Comparison of ENCODE assay signal across 8 cellular contexts in the genomic region with DNA sequence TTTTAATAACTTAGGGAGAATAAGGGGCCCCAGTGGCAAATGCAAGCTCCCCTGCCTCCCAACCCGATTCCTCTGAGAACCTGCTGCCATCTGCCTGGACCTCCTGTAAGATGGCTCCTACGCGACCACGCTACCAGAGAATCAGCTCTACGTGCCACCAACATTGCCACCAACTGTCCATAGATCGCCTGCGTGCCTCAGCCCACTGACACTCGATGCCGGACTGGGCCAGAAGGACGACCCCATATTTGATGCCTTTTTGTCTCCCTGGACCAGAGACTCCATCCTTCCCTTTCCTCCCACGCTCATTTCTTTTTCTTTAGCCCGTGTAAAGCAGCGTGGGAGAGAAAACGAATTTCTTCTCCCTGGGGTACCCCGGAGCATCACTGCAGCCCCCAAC. TPM values are rescaled to one million over a fixed set of nuclear protein-coding genes. Genes with fewer than 3 reads are reported as not detected.
DNase-seq lines count a peak whose midpoint lies in the region; ATAC-seq and TF ChIP-seq lines count a peak whose summit lies in the region.

No MANE protein-coding gene starts in this region.

- no peak for DNase-seq in AG10803 (ENCODE audit: low read depth)
- peak; percentile 47 to 59 for DNase-seq in NCI-H526 (lab: John Stamatoyannopoulos, UW)
- DNase-seq in astrocyte of the cerebellum (ENCODE audit: low read depth) = no peak
- no peak for DNase-seq in immature natural killer cell
- peak; percentile 15 for DNase-seq in stimulated activated CD4-positive, alpha-beta T cell treated with anti-CD3 and anti-CD28 coated beads, Interleukin-4, amount 100 ng/mL, for 1 hour

- peak; percentile 4 for ATAC-seq in GM18508 (IDR thresholded peaks at IDR 0.05; ENCODE audit: insufficient read depth, unreplicated experiment)
- ATAC-seq in HG03060 (IDR thresholded peaks at IDR 0.05; ENCODE audit: low read depth, unreplicated experiment) = peak; percentile 15
- no peak for ATAC-seq in activated CD4-positive, CD25-positive, alpha-beta regulatory T cell treated with anti-CD3 and anti-CD28 coated beads, Interleukin-2, amount 50 U/mL, for 24 hours

- peaks cover 0 to 4% (median 0%) of the 10 kb centered on the region in 3 donors for H3K36me3 Mint-ChIP-seq in immature natural killer cell

- peaks cover 0 to 7% (median 3%) of the 10 kb centered on the region in 3 donors for H3K27me3 Mint-ChIP-seq in immature natural killer cell (ENCODE audit: low read depth in 3 of 3)

- H3K4me3 ChIP-seq in AG10803 (ENCODE audit: low read length) = peak overlapping the region; percentile 86
- peak overlapping the region; percentile 68 for H3K4me3 ChIP-seq in astrocyte of the cerebellum (ENCODE audit: low read depth, low read length)

- TF ChIP-seq CTCF in AG10803 (conservative IDR thresholded peaks at IDR 0.05; ENCODE audit: low read length) (no peak), astrocyte of the cerebellum (IDR thresholded peaks at IDR 0.05; ENCODE audit: low read depth, low read length, missing control alignments) (no peak)

- H3K4me3 Mint-ChIP-seq in immature natural killer cell = peak overlapping the region; percentile 87 to 90 (median 89)

- H3K27ac Mint-ChIP-seq in immature natural killer cell = peak overlapping the region; percentile 53 to 84 (median 75)

- in situ Hi-C loops in astrocyte of the cerebellum (cut with HindIII; ENCODE audit: low sequenced_read_pairs) = no loop called here

- peaks cover 27 to 32% of the 10 kb centered on the region in 2 donors for H3K4me1 Mint-ChIP-seq in immature natural killer cell

- no peaks in the 10 kb centered on the region for H3K9me3 Mint-ChIP-seq in immature natural killer cell

RNA-seq across cellular contexts. Expression of a gene that starts 0.6 kb away (rescaled TPM):
- 10 to 100 TPM in 1 of 3 donors, 1 to 10 TPM in 2; 3.5 to 10.3 (median 5.7) TPM for polyA plus RNA-seq in immature natural killer cell

RNA-seq across cellular contexts. Expression of a gene that starts 0.6 kb away (rescaled TPM):
- polyA plus RNA-seq in immature natural killer cell = not detected

Comparison
In these comparisons a context has a peak if more than half of its experiments do, and no peak if none do; other contexts are left out.
1. DNase-seq: peak in NCI-H526 (2 of 2) and stimulated activated CD4-positive, alpha-beta T cell treated with anti-CD3 and anti-CD28 coated beads, Interleukin-4, amount 100 ng/mL, for 1 hour (single experiment); none in AG10803 (single experiment), astrocyte of the cerebellum (single experiment) and immature natural killer cell (0 of 3).
2. ATAC-seq: peak in GM18508 (single experiment) and HG03060 (single experiment); none in activated CD4-positive, CD25-positive, alpha-beta regulatory T cell treated with anti-CD3 and anti-CD28 coated beads, Interleukin-2, amount 50 U/mL, for 24 hours (0 of 2).